In the genomic region with DNA sequence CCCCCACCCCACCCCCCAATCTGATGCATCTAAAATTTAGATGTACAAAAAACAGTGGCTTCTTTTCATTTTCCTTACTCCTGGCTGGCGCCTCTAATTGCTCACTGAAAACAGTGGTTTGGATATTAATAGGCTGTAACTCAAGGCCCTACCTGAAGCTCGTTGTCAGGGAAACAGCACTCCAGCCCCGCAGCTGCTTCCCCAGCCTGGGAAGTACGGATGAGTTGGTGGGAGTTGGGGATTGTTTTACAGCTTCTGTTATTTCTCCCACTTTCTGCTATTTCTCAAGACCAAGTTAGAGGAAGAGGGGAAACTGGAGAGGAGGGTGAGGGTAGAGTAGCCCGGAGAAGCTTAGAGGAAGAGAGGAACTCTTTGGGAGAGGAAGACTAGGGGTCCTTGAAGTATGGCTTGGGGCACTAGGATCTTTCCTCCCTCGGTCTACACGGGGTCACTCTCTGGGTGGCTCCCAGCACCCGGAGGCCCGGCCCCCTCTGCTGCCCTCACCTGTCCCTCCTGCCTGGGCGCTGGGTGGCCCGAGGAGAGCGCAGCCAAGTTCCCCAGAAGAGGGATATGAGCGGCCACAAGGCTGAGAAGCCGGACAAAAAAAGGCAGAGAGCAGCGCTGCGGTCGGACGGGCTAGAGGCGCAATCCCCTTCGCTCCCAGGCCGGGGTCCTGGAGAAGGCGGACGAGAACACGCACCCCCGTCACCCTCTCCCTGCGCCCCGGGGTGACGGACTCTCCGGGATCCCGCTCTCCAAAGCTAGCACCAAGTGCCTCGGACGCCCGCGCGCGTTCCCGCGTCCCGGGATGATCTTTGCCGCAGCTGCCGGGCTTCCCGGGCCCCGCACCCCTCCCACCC, we compare ENCODE assay signal across 8 cellular contexts. TPM values are rescaled to one million over a fixed set of nuclear protein-coding genes. Genes with fewer than 3 reads are reported as not detected.
DNase-seq lines count a peak whose midpoint lies in the region; ATAC-seq and TF ChIP-seq lines count a peak whose summit lies in the region.

No MANE protein-coding gene starts in this region.

- H3K36me3 ChIP-seq in endocrine pancreas (ENCODE audit: control insufficient read depth, insufficient read depth, low read length), result no peaks in the 10 kb centered on the region

- peaks cover 23% of the 10 kb centered on the region for H3K27me3 Mint-ChIP-seq in activated CD4-positive, alpha-beta T cell treated with anti-CD3 and anti-CD28 coated beads for 36 hours

- H3K9ac ChIP-seq in endocrine pancreas (ENCODE audit: control insufficient read depth, insufficient read depth, low read length), result peak overlapping the region; percentile 96

- no peak for ATAC-seq in activated CD4-positive, alpha-beta T cell treated with anti-CD3 and anti-CD28 coated beads for 36 hours
- peak; percentile 33 for ATAC-seq in omental fat pad (ENCODE audit: low FRiP score)
- ATAC-seq in HG03342 (IDR thresholded peaks at IDR 0.05; ENCODE audit: unreplicated experiment), result no peak

- H3K4me3 ChIP-seq in endocrine pancreas (ENCODE audit: control insufficient read depth, insufficient read depth, low read length), result peak overlapping the region; percentile 74

- H3K9me3 ChIP-seq in endocrine pancreas (ENCODE audit: control insufficient read depth, low read length), result no peaks in the 10 kb centered on the region

- no peak overlapping the region for H3K27ac Mint-ChIP-seq in activated CD4-positive, alpha-beta T cell treated with anti-CD3 and anti-CD28 coated beads for 36 hours

- DNase-seq in activated CD4-positive, alpha-beta T cell treated with anti-CD3 and anti-CD28 coated beads for 36 hours, result no peak
- no peak for DNase-seq in activated CD4-positive, alpha-beta T cell treated with anti-CD3 and anti-CD28 coated beads, Interleukin-2, amount 50 U/mL, for 4 hours
- DNase-seq in NCI-H526 treated with DMSO at 0.1 percent for 48 hours (lab: John Stamatoyannopoulos, UW) (peak; percentile 40), omental fat pad (ENCODE audit: low spot score) (no peak), HuH-7 (ENCODE audit: low spot score) (no peak), T1000 (lab: John Stamatoyannopoulos, UW) (no peak)

- no peaks in the 10 kb centered on the region for H3K9me3 Mint-ChIP-seq in activated CD4-positive, alpha-beta T cell treated with anti-CD3 and anti-CD28 coated beads for 36 hours (ENCODE audit: low read depth)

- H3K4me1 Mint-ChIP-seq in activated CD4-positive, alpha-beta T cell treated with anti-CD3 and anti-CD28 coated beads for 36 hours, result peaks cover 10% of the 10 kb centered on the region

- POLR2A ChIA-PET in activated CD4-positive, alpha-beta T cell treated with anti-CD3 and anti-CD28 coated beads for 36 hours (lab: Charles Lee), result interaction anchor here (0.6 kb wide), 1 partner anchor 9 kb away, joined by 3 read pairs; no protein-coding TSS in a partner anchor

- CTCF ChIA-PET in activated CD4-positive, alpha-beta T cell treated with anti-CD3 and anti-CD28 coated beads for 36 hours (lab: Charles Lee), result interaction anchor here (0.6 to 7.2 kb wide), 4 partner anchors 12 to 114 kb away, joined by 3 to 63 read pairs (median 8); no protein-coding TSS in a partner anchor

- H3K36me3 Mint-ChIP-seq in activated CD4-positive, alpha-beta T cell treated with anti-CD3 and anti-CD28 coated beads for 36 hours (ENCODE audit: low read depth), result no peaks in the 10 kb centered on the region

- TF ChIP-seq CTCF in omental fat pad (IDR thresholded peaks at IDR 0.05), result no peak

- peaks cover 19% of the 10 kb centered on the region for H3K4me1 ChIP-seq in endocrine pancreas (ENCODE audit: control insufficient read depth, insufficient read depth, low read length)

- H3K4me3 Mint-ChIP-seq in activated CD4-positive, alpha-beta T cell treated with anti-CD3 and anti-CD28 coated beads for 36 hours, result peak overlapping the region; percentile 30

- H3K27me3 ChIP-seq in endocrine pancreas (ENCODE audit: control insufficient read depth, insufficient read depth, low read length), result no peaks in the 10 kb centered on the region

- intact Hi-C loops in activated CD4-positive, alpha-beta T cell treated with anti-CD3 and anti-CD28 coated beads for 36 hours (cut with DNase I, micrococcal nuclease), result no loop called here

RNA-seq across cellular contexts. Expression of a gene that starts 0.7 kb away (rescaled TPM):
- under 1 TPM; 0.32 to 0.60 TPM for total RNA-seq in activated CD4-positive, alpha-beta T cell treated with anti-CD3 and anti-CD28 coated beads for 36 hours
- total RNA-seq in omental fat pad, result 1 to 10 TPM; 1.1 to 3.5 (median 1.4) TPM

RNA-seq across cellular contexts. Expression of a gene that starts 35.2 kb away (rescaled TPM):
- total RNA-seq in activated CD4-positive, alpha-beta T cell treated with anti-CD3 and anti-CD28 coated beads for 36 hours, result 10 to 100 TPM; 37.6 to 66.1 TPM
- total RNA-seq in omental fat pad, result 100 to 1,000 TPM in 1 of 4 donors, 10 to 100 TPM in 3; 53.6 to 113 (median 81.9) TPM
